In genomic region chr2:178047391-178047790, GRCh38 we compare ENCODE assay signal across 36 cellular contexts. TPM values are rescaled to one million over a fixed set of nuclear protein-coding genes. Genes with fewer than 3 reads are reported as not detected.
"Had no signal": no experiment of that assay in that cellular context is flagged by ENCODE, and none has a peak within 500 bp of the region (broad histone marks: within the 10 kb centered on the region; RNA-seq: fewer than 3 reads in every experiment).

No MANE protein-coding gene starts in this region.

- H3K36me3 ChIP-seq: MG63 had no signal

- H3K4me3 ChIP-seq: MG63 had no signal

- DNase-seq: Karpas-422, Kasumi-1, MG63, MM.1S, MV-4-11, NCI-H1048, NCI-H1092, NCI-H1092 treated with DMSO at 0.1 percent for 48 hours, NCI-H1105, NCI-H1105 treated with DMSO at 0.1 percent for 48 hours, NCI-H1417, NCI-H1417 treated with DMSO at 0.1 percent for 48 hours, NCI-H1436, NCI-H1436 treated with DMSO at 0.1 percent for 48 hours, NCI-H146, NCI-H1694, NCI-H1694 treated with DMSO at 0.1 percent for 48 hours, NCI-H187, NCI-H187 treated with DMSO at 0.1 percent for 48 hours, NCI-H1930, NCI-H2029, NCI-H2029 treated with DMSO at 0.1 percent for 48 hours, NCI-H2081, NCI-H2081 treated with DMSO at 0.1 percent for 48 hours, NCI-H2107, NCI-H2171, NCI-H2171 treated with DMSO at 0.1 percent for 48 hours, NCI-H2227 treated with DMSO at 0.1 percent for 48 hours, NCI-H226, NCI-H345, NCI-H446, NCI-H446 treated with DMSO at 0.1 percent for 48 hours, NCI-H510A, NCI-H510A treated with DMSO at 0.1 percent for 48 hours had no signal

- H3K27me3 ChIP-seq: MG63 had no signal

- H3K9me3 ChIP-seq: MG63 had no signal

RNA-seq across cellular contexts. Expression of gene PDE11A, which starts 25.2 kb away (rescaled TPM):
- total RNA-seq: LHCN-M2, MCF 10A had no signal
